ENCODE assay signal across 1 cellular context in the genomic region with DNA sequence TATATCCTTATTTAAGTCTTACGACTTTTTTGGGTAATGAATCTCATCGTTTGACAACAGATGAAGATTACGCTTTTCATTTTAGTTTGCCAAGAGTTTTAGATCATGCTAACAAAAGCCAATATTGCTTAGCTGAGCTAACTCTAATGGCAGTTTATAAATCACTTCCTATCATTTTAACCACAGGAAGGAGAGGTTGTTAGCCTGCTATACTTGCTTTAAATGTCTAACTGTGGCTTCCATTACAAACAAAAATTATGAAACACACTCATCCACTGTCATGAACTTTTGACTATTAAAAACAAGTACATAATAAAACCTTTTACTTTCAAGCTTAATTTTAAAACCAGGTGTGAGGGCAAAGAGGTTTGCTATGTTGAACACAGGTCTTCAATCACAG.
TF ChIP-seq lines count a peak whose summit lies in the region.

No MANE protein-coding gene starts in this region.

TF ChIP-seq in IMR-90, 13 proteins besides CTCF, POLR2A, EP300 and RAD21:
- TF ChIP-seq RFX5 (IDR thresholded peaks at IDR 0.05; ENCODE audit: low read depth, low read length): no peak
- TF ChIP-seq, protein P1, sequence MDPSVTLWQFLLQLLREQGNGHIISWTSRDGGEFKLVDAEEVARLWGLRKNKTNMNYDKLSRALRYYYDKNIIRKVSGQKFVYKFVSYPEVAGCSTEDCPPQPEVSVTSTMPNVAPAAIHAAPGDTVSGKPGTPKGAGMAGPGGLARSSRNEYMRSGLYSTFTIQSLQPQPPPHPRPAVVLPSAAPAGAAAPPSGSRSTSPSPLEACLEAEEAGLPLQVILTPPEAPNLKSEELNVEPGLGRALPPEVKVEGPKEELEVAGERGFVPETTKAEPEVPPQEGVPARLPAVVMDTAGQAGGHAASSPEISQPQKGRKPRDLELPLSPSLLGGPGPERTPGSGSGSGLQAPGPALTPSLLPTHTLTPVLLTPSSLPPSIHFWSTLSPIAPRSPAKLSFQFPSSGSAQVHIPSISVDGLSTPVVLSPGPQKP (IDR thresholded peaks at IDR 0.05; ENCODE audit: borderline replicate concordance, low read depth, low read length): no peak
- no peak for TF ChIP-seq CHD1 (IDR thresholded peaks at IDR 0.05; ENCODE audit: low read depth, low read length)
- TF ChIP-seq, protein P2, sequence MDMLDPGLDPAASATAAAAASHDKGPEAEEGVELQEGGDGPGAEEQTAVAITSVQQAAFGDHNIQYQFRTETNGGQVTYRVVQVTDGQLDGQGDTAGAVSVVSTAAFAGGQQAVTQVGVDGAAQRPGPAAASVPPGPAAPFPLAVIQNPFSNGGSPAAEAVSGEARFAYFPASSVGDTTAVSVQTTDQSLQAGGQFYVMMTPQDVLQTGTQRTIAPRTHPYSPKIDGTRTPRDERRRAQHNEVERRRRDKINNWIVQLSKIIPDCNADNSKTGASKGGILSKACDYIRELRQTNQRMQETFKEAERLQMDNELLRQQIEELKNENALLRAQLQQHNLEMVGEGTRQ (IDR thresholded peaks at IDR 0.05; ENCODE audit: low read depth, low read length): no peak
- no peak for TF ChIP-seq SMC3 (IDR thresholded peaks at IDR 0.05; ENCODE audit: low read depth, low read length)
- no peak for TF ChIP-seq MAFK (IDR thresholded peaks at IDR 0.05; ENCODE audit: low read depth, low read length)
- no peak for TF ChIP-seq BHLHE40 (IDR thresholded peaks at IDR 0.05; ENCODE audit: low read depth, low read length)
- no peak for TF ChIP-seq RCOR1 (IDR thresholded peaks at IDR 0.05; ENCODE audit: insufficient replicate concordance, low read length)
- TF ChIP-seq NFE2L2 (IDR thresholded peaks at IDR 0.05; ENCODE audit: low read depth, low read length): no peak
- no peak for TF ChIP-seq FOS (IDR thresholded peaks at IDR 0.05; ENCODE audit: low read depth, low read length)
- no peak for TF ChIP-seq MXI1 (IDR thresholded peaks at IDR 0.05; ENCODE audit: borderline replicate concordance, low read depth, low read length)
- no peak for TF ChIP-seq MAZ (IDR thresholded peaks at IDR 0.05; ENCODE audit: borderline replicate concordance, low read depth, low read length)
- TF ChIP-seq CEBPB (IDR thresholded peaks at IDR 0.05; ENCODE audit: low read depth, low read length): no peak
